ENCODE assay signal across 8 cellular contexts in genomic region chr2:224039770-224040088, GRCh38. TPM values are rescaled to one million over a fixed set of nuclear protein-coding genes. Genes with fewer than 3 reads are reported as not detected.
DNase-seq lines count a peak whose midpoint lies in the region; ATAC-seq and TF ChIP-seq lines count a peak whose summit lies in the region.

No MANE protein-coding gene starts in this region.

- H3K9me3 ChIP-seq in duodenal mucosa (ENCODE audit: control insufficient read depth in 1 of 2, low read length in 2 of 2) = no peaks in the 10 kb centered on the region

- intact Hi-C loops in Right ventricle myocardium superior (cut with DNase I) (no loop called here), cardiac septum (cut with DNase I) (loop anchor here (5.0 kb wide), 2 partner anchors 103 to 243 kb away; no protein-coding TSS in a partner anchor)

- DNase-seq in Right ventricle myocardium superior = peak; percentile 41
- no peak for DNase-seq in cardiac septum (ENCODE audit: low spot score)
- no peak for DNase-seq in Jurkat, Clone E6-1 (ENCODE audit: low read depth, low spot score)
- peak; percentile 53 for DNase-seq in nephron progenitor cell
- DNase-seq in NCI-H187 treated with DMSO at 0.1 percent for 48 hours (lab: John Stamatoyannopoulos, UW) = no peak
- no peak for DNase-seq in UCSD-AML1 (lab: John Stamatoyannopoulos, UW; ENCODE audit: unreplicated experiment)
- no peak for DNase-seq in glomerular visceral epithelial cell (ENCODE audit: extremely low spot score)

- peaks cover 6 to 11% of the 10 kb centered on the region in 2 donors for H3K4me1 ChIP-seq in duodenal mucosa (ENCODE audit: control insufficient read depth in 1 of 2, insufficient read depth in 2 of 2, low read length in 2 of 2)

- peaks cover 49% of the 10 kb centered on the region for H3K27me3 Mint-ChIP-seq in nephron progenitor cell (ENCODE audit: low read depth, poor library complexity)

- no peak for TF ChIP-seq CTCF in nephron progenitor cell (IDR thresholded peaks at IDR 0.05)

- no peaks in the 10 kb centered on the region for H3K36me3 Mint-ChIP-seq in nephron progenitor cell (ENCODE audit: low read depth)

- H3K27me3 ChIP-seq in duodenal mucosa (ENCODE audit: control insufficient read depth in 1 of 2, insufficient read depth in 2 of 2, low read length in 2 of 2) = peaks cover 33 to 37% of the 10 kb centered on the region in 2 donors

- no peaks in the 10 kb centered on the region for H3K36me3 ChIP-seq in duodenal mucosa (ENCODE audit: control insufficient read depth in 1 of 2, insufficient read depth in 2 of 2, low read length in 2 of 2)

- no peaks in the 10 kb centered on the region for H3K9me3 Mint-ChIP-seq in nephron progenitor cell

- no peak overlapping the region for H3K27ac ChIP-seq in duodenal mucosa (ENCODE audit: low read depth, low read length)

- H3K4me1 Mint-ChIP-seq in nephron progenitor cell = peaks cover 43% of the 10 kb centered on the region

- H3K4me3 Mint-ChIP-seq in nephron progenitor cell = peak overlapping the region; percentile 84

- peak; percentile 31 for ATAC-seq in Right ventricle myocardium superior (ENCODE audit: poor library complexity)

- no peak overlapping the region for H3K27ac Mint-ChIP-seq in nephron progenitor cell

- no peak overlapping the region for H3K9ac ChIP-seq in duodenal mucosa (ENCODE audit: low read depth in 1 of 2, low read length in 2 of 2)

- H3K4me3 ChIP-seq in Jurkat, Clone E6-1 (ENCODE audit: low read length) = peak overlapping the region; percentile 42
- H3K4me3 ChIP-seq in duodenal mucosa (ENCODE audit: low read depth in 1 of 2, low read length in 2 of 2) = peak overlapping the region; percentile 61 to 63

RNA-seq across cellular contexts. Expression of gene SERPINE2, which starts 0.6 kb away (rescaled TPM):
- total RNA-seq in Right ventricle myocardium superior = 6.0 TPM
- total RNA-seq in cardiac septum = 91.5 TPM
- polyA plus RNA-seq in Jurkat, Clone E6-1 (2012; ENCODE audit: insufficient read depth, insufficient read length) = 27.9 TPM

Comparison
In these comparisons a context has a peak if more than half of its experiments do, and no peak if none do; other contexts are left out.
1. DNase-seq: peak in Right ventricle myocardium superior (single experiment) and nephron progenitor cell (single experiment); none in cardiac septum (single experiment), Jurkat, Clone E6-1 (single experiment), NCI-H187 treated with DMSO at 0.1 percent for 48 hours (single experiment), UCSD-AML1 (single experiment) and glomerular visceral epithelial cell (single experiment).
2. RNA of gene SERPINE2, which starts 0.6 kb away (total RNA-seq): 91.5 TPM in cardiac septum (single experiment); 6.0 TPM in Right ventricle myocardium superior (single experiment); every median in the first group is over 10 times any median in the second.